9 cellular contexts compared by ENCODE assay signal in the genomic region with DNA sequence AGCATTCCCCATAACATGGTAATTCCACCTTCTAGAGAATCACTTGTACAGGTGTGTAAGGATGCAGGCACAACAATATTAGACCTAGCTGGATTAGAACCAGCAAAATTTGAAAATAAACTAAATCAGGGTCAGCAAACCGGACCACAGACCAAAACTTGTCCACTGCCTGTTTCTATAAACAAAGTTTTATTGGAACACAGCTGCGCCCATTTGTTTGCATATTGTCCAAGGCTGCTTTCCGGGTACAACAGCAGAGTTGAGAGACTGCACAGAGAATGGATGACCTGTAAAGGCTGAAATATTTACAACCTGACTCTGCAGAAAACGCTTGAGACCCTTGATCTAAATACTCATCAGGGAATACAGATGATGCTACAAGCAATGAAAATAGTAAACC.
"Had no signal": no experiment of that assay in that cellular context is flagged by ENCODE, and none has a peak within 500 bp of the region (broad histone marks: within the 10 kb centered on the region; RNA-seq: fewer than 3 reads in every experiment).

No MANE protein-coding gene starts in this region.

- H3K9me3 ChIP-seq: HAP-1 had no signal

- ATAC-seq: GM23338, HCT116 had no signal

- H3K4me1 ChIP-seq: HAP-1 had no signal

- H3K36me3 ChIP-seq: HAP-1 had no signal

- H3K9me3 Mint-ChIP-seq: HFFc6 had no signal

- H3K27ac Mint-ChIP-seq: GM23338, HFFc6 had no signal

- H3K4me3 ChIP-seq: GM23338, HAP-1 had no signal

- DNase-seq: H7, HFFc6, IMR-90, KBM-7 had no signal

- H2AFZ ChIP-seq: GM23338 had no signal

- H3K27ac ChIP-seq: HL-60, KMS-11 had no signal

- H3K4me2 ChIP-seq: GM23338, KMS-11 had no signal

- H3K9ac ChIP-seq: KMS-11 had no signal

- H3K4me3 Mint-ChIP-seq: GM23338, HFFc6 had no signal
